ENCODE assay signal across 8 cellular contexts in genomic region chr2:224927671-224928173, GRCh38.
DNase-seq lines count a peak whose midpoint lies in the region; ATAC-seq lines count a peak whose summit lies in the region.

No MANE protein-coding gene starts in this region.

- intact Hi-C loops in naive thymus-derived CD4-positive, alpha-beta T cell (cut with micrococcal nuclease), result loop anchor here (1.0 to 10.0 kb wide), 7 partner anchors 20 to 1907 kb away; partner anchors contain the start of genes CUL3 (in 1 of the 2), MRPL44 (in 1 of the 2) and RHBDD1 (in 1 of the 2)

- POLR2A ChIA-PET in naive thymus-derived CD4-positive, alpha-beta T cell (lab: Charles Lee), result interaction anchor here (0.6 to 4.7 kb wide), 15 partner anchors 10 to 115 kb away, joined by 3 to 25 read pairs (median 4); partner anchors contain the start of gene DOCK10

- H3K27ac ChIP-seq in naive thymus-derived CD4-positive, alpha-beta T cell (ENCODE audit: low read depth, low read length), result peak overlapping the region; percentile 86

- peak; percentile 43 for DNase-seq in stimulated activated CD4-positive, alpha-beta T cell treated with anti-CD3 and anti-CD28 coated beads, Interleukin-12 subunit alpha, Interleukin-12 subunit beta, amount 100 ng/mL, for 24 hours (ENCODE audit: low read depth in 2 of 2)
- no peak for DNase-seq in stimulated activated CD4-positive, alpha-beta T cell treated with anti-CD3 and anti-CD28 coated beads, Interleukin-2, amount 100 ng/mL, for 48 hours
- DNase-seq in activated naive CD4-positive, alpha-beta T cell treated with anti-CD3 and anti-CD28 coated beads, Interleukin-2, amount 50 U/mL, for 16 hours, result peak; percentile 48
- DNase-seq in naive thymus-derived CD4-positive, alpha-beta T cell, result peak; percentile 18 to 91 (median 85)
- no peak for DNase-seq in DMS114 treated with DMSO at 0.1 percent for 48 hours (lab: John Stamatoyannopoulos, UW; ENCODE audit: unreplicated experiment)
- DNase-seq in SW 1271 (lab: John Stamatoyannopoulos, UW), result no peak
- DNase-seq in NCI-H1092 (lab: John Stamatoyannopoulos, UW), result no peak
- no peak for DNase-seq in cerebellar nuclear complex (lab: John Stamatoyannopoulos, UW)

- peak overlapping the region; percentile 87 to 99 (median 96) for H3K27ac Mint-ChIP-seq in naive thymus-derived CD4-positive, alpha-beta T cell

- H3K27me3 ChIP-seq in naive thymus-derived CD4-positive, alpha-beta T cell (ENCODE audit: control insufficient read depth in 2 of 2, insufficient read depth in 2 of 2, low read length in 2 of 2), result no peaks in the 10 kb centered on the region

- no peaks in the 10 kb centered on the region for H3K27me3 Mint-ChIP-seq in naive thymus-derived CD4-positive, alpha-beta T cell

- CTCF ChIA-PET in naive thymus-derived CD4-positive, alpha-beta T cell (lab: Charles Lee), result interaction anchor here (0.5 to 4.3 kb wide), 12 partner anchors 9 to 129 kb away, joined by 3 to 27 read pairs (median 4); no protein-coding TSS in a partner anchor

- peaks cover 81 to 95% of the 10 kb centered on the region in 2 donors for H3K4me1 ChIP-seq in naive thymus-derived CD4-positive, alpha-beta T cell (ENCODE audit: control insufficient read depth in 2 of 2, insufficient read depth in 2 of 2, low read length in 2 of 2)

- peaks cover 85 to 99% (median 98%) of the 10 kb centered on the region in 7 donors for H3K4me1 Mint-ChIP-seq in naive thymus-derived CD4-positive, alpha-beta T cell

- peaks cover 3 to 9% (median 5%) of the 10 kb centered on the region in 3 experiments for H3K36me3 ChIP-seq in naive thymus-derived CD4-positive, alpha-beta T cell (ENCODE audit: control insufficient read depth in 2 of 3, insufficient read depth in 3 of 3, low read length in 3 of 3)

- no peaks in the 10 kb centered on the region for H3K9me3 ChIP-seq in naive thymus-derived CD4-positive, alpha-beta T cell (ENCODE audit: control insufficient read depth in 2 of 3, low read length in 3 of 3)

- H3K36me3 Mint-ChIP-seq in naive thymus-derived CD4-positive, alpha-beta T cell, result peaks cover 20 to 72% (median 50%) of the 10 kb centered on the region in 5 donors

- ATAC-seq in naive thymus-derived CD4-positive, alpha-beta T cell, result peak; percentile 89

- H3K9me3 Mint-ChIP-seq in naive thymus-derived CD4-positive, alpha-beta T cell, result peaks cover 0 to 2% (median 0%) of the 10 kb centered on the region in 11 donors

- peak overlapping the region; percentile 48 to 85 (median 74) for H3K4me3 Mint-ChIP-seq in naive thymus-derived CD4-positive, alpha-beta T cell

- H3K4me3 ChIP-seq in naive thymus-derived CD4-positive, alpha-beta T cell (ENCODE audit: low read length), result no peak overlapping the region

Comparison
In these comparisons a context has a peak if more than half of its experiments do, and no peak if none do; other contexts are left out.
1. DNase-seq: peak in stimulated activated CD4-positive, alpha-beta T cell treated with anti-CD3 and anti-CD28 coated beads, Interleukin-12 subunit alpha, Interleukin-12 subunit beta, amount 100 ng/mL, for 24 hours (2 of 2), activated naive CD4-positive, alpha-beta T cell treated with anti-CD3 and anti-CD28 coated beads, Interleukin-2, amount 50 U/mL, for 16 hours (single experiment) and naive thymus-derived CD4-positive, alpha-beta T cell (9 of 9); none in stimulated activated CD4-positive, alpha-beta T cell treated with anti-CD3 and anti-CD28 coated beads, Interleukin-2, amount 100 ng/mL, for 48 hours (0 of 2), DMS114 treated with DMSO at 0.1 percent for 48 hours (single experiment), SW 1271 (0 of 2), NCI-H1092 (single experiment) and cerebellar nuclear complex (0 of 2).